Comparison of ENCODE assay signal across 13 cellular contexts in the genomic region with DNA sequence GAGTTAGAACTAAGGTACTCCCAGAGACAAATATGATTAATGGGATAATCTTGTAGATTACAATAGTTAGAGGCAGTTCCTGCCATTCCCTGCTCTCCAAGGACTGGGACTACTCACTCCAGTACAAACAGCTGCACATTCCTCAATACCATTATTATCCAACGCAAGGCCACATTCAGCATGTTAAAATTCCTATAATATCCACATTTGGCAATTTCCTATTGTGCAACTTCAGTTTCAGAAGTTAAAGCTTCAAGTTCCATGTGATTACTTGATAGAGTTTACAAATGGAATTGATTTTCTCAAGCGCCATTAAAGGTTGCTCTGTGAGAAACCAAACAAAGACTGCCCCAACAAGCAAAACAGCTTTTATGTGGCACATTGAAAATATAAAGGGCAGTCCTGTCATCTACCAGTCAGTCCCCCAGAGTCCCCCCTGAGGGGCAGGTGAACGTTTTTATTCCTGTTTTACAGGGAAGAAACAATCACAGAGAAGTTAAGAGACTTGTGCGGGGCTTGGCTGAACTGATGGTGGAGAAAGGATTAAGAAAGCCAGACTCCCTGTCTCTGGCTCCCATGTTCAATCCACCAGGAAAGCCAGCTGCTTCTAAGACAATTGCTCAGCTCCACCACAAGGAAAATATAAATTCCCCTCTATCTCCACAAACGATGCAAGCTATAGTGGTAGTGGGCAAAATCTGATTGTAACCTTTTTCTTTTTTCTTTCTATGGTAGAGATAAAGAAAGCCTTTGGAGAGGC.
DNase-seq lines count a peak whose midpoint lies in the region; ATAC-seq lines count a peak whose summit lies in the region.
"Had no signal": no experiment of that assay in that cellular context is flagged by ENCODE, and none has a peak within 500 bp of the region (broad histone marks: within the 10 kb centered on the region; RNA-seq: fewer than 3 reads in every experiment).

No MANE protein-coding gene starts in this region.

- peak overlapping the region; percentile 55 for H3K9ac ChIP-seq in adipocyte (ENCODE audit: low read length)

- peak overlapping the region; percentile 42 for H3K4me3 ChIP-seq in adipocyte (ENCODE audit: low read length)

- no peaks in the 10 kb centered on the region for H3K4me1 Mint-ChIP-seq in activated naive CD4-positive, alpha-beta T cell treated with anti-CD3 and anti-CD28 coated beads, Interleukin-2, amount 50 U/mL, for 24 hours
- H3K4me1 Mint-ChIP-seq: naive thymus-derived CD8-positive, alpha-beta T cell had no signal

- no peaks in the 10 kb centered on the region for H3K36me3 Mint-ChIP-seq in activated naive CD4-positive, alpha-beta T cell treated with anti-CD3 and anti-CD28 coated beads, Interleukin-2, amount 50 U/mL, for 24 hours
- H3K36me3 Mint-ChIP-seq: naive thymus-derived CD8-positive, alpha-beta T cell had no signal

- H3K36me3 ChIP-seq in adipocyte (ENCODE audit: control insufficient read depth, insufficient read depth, low read length, severe bottlenecking): no peaks in the 10 kb centered on the region

- DNase-seq in activated naive CD4-positive, alpha-beta T cell (lab: John Stamatoyannopoulos, UW): no peak
- peak; percentile 89 for DNase-seq in adipocyte (ENCODE audit: low read depth)
- no peak for DNase-seq in left ventricle myocardium superior
- DNase-seq in stromal cell of bone marrow (ENCODE audit: low read depth): peak; percentile 89
- no peak for DNase-seq in DMS53 treated with DMSO at 0.1 percent for 48 hours (lab: John Stamatoyannopoulos, UW; ENCODE audit: unreplicated experiment)
- no peak for DNase-seq in T-helper 1 cell
- no peak for DNase-seq in activated CD4-positive, alpha-beta T cell treated with anti-CD3 and anti-CD28 coated beads, Interleukin-2, amount 50 U/mL, for 1 hour
- DNase-seq: activated T-cell treated with anti-CD3 and anti-CD28 coated beads, Interleukin-2, amount 50 U/mL, for 1 hour; naive thymus-derived CD8-positive, alpha-beta T cell; NCI-H1105; stimulated activated CD4-positive, alpha-beta T cell treated with anti-CD3 and anti-CD28 coated beads, Interleukin-2, amount 100 ng/mL, for 48 hours; substantia nigra had no signal

- H3K27ac Mint-ChIP-seq in activated naive CD4-positive, alpha-beta T cell treated with anti-CD3 and anti-CD28 coated beads, Interleukin-2, amount 50 U/mL, for 24 hours: peak overlapping the region; percentile 12
- H3K27ac Mint-ChIP-seq: naive thymus-derived CD8-positive, alpha-beta T cell had no signal

- H3K27me3 ChIP-seq in adipocyte (replicated peaks; ENCODE audit: control insufficient read depth, insufficient read depth, low read length): no peaks in the 10 kb centered on the region

- H3K4me3 Mint-ChIP-seq in activated naive CD4-positive, alpha-beta T cell treated with anti-CD3 and anti-CD28 coated beads, Interleukin-2, amount 50 U/mL, for 24 hours: no peak overlapping the region
- H3K4me3 Mint-ChIP-seq: naive thymus-derived CD8-positive, alpha-beta T cell had no signal

- peak; percentile 78 for ATAC-seq in left ventricle myocardium superior
- ATAC-seq: naive thymus-derived CD8-positive, alpha-beta T cell had no signal

- no peaks in the 10 kb centered on the region for H3K9me3 Mint-ChIP-seq in activated naive CD4-positive, alpha-beta T cell treated with anti-CD3 and anti-CD28 coated beads, Interleukin-2, amount 50 U/mL, for 24 hours

- H3K9me3 ChIP-seq in adipocyte (ENCODE audit: control insufficient read depth, low read length): no peaks in the 10 kb centered on the region

- intact Hi-C loops in left ventricle myocardium superior (cut with micrococcal nuclease): no loop called here

- peaks cover 2% of the 10 kb centered on the region for H3K27me3 Mint-ChIP-seq in activated naive CD4-positive, alpha-beta T cell treated with anti-CD3 and anti-CD28 coated beads, Interleukin-2, amount 50 U/mL, for 24 hours

- H3K4me1 ChIP-seq in adipocyte (ENCODE audit: control insufficient read depth, insufficient read depth, low read length): peaks cover 22% of the 10 kb centered on the region

Comparison
In these comparisons a context has a peak if more than half of its experiments do, and no peak if none do; other contexts are left out.
1. DNase-seq: peak in adipocyte (single experiment) and stromal cell of bone marrow (single experiment); none in activated naive CD4-positive, alpha-beta T cell (0 of 4), left ventricle myocardium superior (single experiment), DMS53 treated with DMSO at 0.1 percent for 48 hours (single experiment), T-helper 1 cell (0 of 5) and activated CD4-positive, alpha-beta T cell treated with anti-CD3 and anti-CD28 coated beads, Interleukin-2, amount 50 U/mL, for 1 hour (single experiment).